13 cellular contexts compared by ENCODE assay signal in genomic region chr10:60937784-60938654, GRCh38. TPM values are rescaled to one million over a fixed set of nuclear protein-coding genes. Genes with fewer than 3 reads are reported as not detected.
A peak's percentile ranks its signal among the peaks of the same experiment; 100 is the strongest.
DNase-seq lines count a peak whose midpoint lies in the region; ATAC-seq and TF ChIP-seq lines count a peak whose summit lies in the region.
"Had no signal": no experiment of that assay in that cellular context is flagged by ENCODE, and none has a peak within 500 bp of the region (broad histone marks: within the 10 kb centered on the region; RNA-seq: fewer than 3 reads in every experiment).

No MANE protein-coding gene starts in this region.

- peaks cover 0 to 4% of the 10 kb centered on the region in 2 experiments for H3K36me3 ChIP-seq in trophoblast cell (ENCODE audit: control insufficient read depth in 1 of 2, insufficient read depth in 2 of 2, low read length in 2 of 2)
- H3K36me3 ChIP-seq: HAP-1 had no signal

- H3K14ac ChIP-seq in trophoblast cell (ENCODE audit: low read length), result no peak overlapping the region

- H3K18ac ChIP-seq in trophoblast cell (ENCODE audit: low read length), result no peak overlapping the region

- H3K4me3 ChIP-seq in trophoblast cell (ENCODE audit: low read depth, low read length), result no peak overlapping the region
- H3K4me3 ChIP-seq: HAP-1, skin epidermis had no signal

- no peaks in the 10 kb centered on the region for H3K79me2 ChIP-seq in trophoblast cell (ENCODE audit: control insufficient read depth, insufficient read depth, low read length, poor library complexity)

- no peak overlapping the region for H3K9ac ChIP-seq in trophoblast cell (ENCODE audit: low read length)

- no peak overlapping the region for H2BK12ac ChIP-seq in trophoblast cell (ENCODE audit: low read length)

- TF ChIP-seq CTCF in GM20000 (IDR thresholded peaks at IDR 0.05; ENCODE audit: extremely low read depth, missing control alignments), result no peak

- H3K9me3 ChIP-seq in trophoblast cell (ENCODE audit: insufficient read depth, low read depth, low read length), result no peaks in the 10 kb centered on the region
- H3K9me3 ChIP-seq: HAP-1 had no signal

- H4K8ac ChIP-seq in trophoblast cell (ENCODE audit: low read depth, low read length), result no peak overlapping the region

- ATAC-seq in GM21423 (IDR thresholded peaks at IDR 0.05; ENCODE audit: unreplicated experiment), result no peak
- ATAC-seq: activated T-cell treated with anti-CD3 and anti-CD28 coated beads, Interleukin-2, amount 50 U/mL, for 4 hours had no signal

- H3K4me2 ChIP-seq in trophoblast cell (ENCODE audit: low read length), result no peak overlapping the region

- H4K12ac ChIP-seq in trophoblast cell (ENCODE audit: low read depth, low read length), result no peak overlapping the region

- H2AFZ ChIP-seq in trophoblast cell (ENCODE audit: insufficient read depth, low read length, poor library complexity), result no peak overlapping the region

- H4K91ac ChIP-seq in trophoblast cell (ENCODE audit: low read depth, low read length), result no peak overlapping the region

- H3K27ac ChIP-seq in trophoblast cell (ENCODE audit: low read depth, low read length), result no peak overlapping the region
- H3K27ac ChIP-seq: skin epidermis, VCaP had no signal

- H3K4me1 ChIP-seq in trophoblast cell (ENCODE audit: control insufficient read depth in 1 of 2, insufficient read depth in 2 of 2, low read length in 2 of 2), result peaks cover 0 to under 1% of the 10 kb centered on the region in 2 experiments
- H3K4me1 ChIP-seq: HAP-1 had no signal

- no peak overlapping the region for H3K23ac ChIP-seq in trophoblast cell (ENCODE audit: low read length)

- WGBS in trophoblast cell (ENCODE audit: extremely low coverage, insufficient coverage, insufficient read length), result no CpG with 5 or more reads among the region's 5 CpGs

- no peak overlapping the region for H3K4ac ChIP-seq in trophoblast cell (ENCODE audit: low read depth, low read length)

- DNase-seq in AG08396 (ENCODE audit: low spot score) (peak; percentile 39), amniotic epithelial cell (ENCODE audit: low read depth) (peak; percentile 67), glomerular visceral epithelial cell (ENCODE audit: extremely low spot score) (peak; percentile 43), trophoblast cell (peak; percentile 36 to 76), inferior parietal cortex (ENCODE audit: extremely low spot score) (no peak), DMS 273 treated with DMSO at 0.1 percent for 48 hours (lab: John Stamatoyannopoulos, UW) (no peak), GM20000 (ENCODE audit: low spot score) (no peak)
- DNase-seq: activated T-cell treated with anti-CD3 and anti-CD28 coated beads, Interleukin-2, amount 50 U/mL, for 4 hours; Karpas-422 had no signal

- no peaks in the 10 kb centered on the region for H3K27me3 ChIP-seq in trophoblast cell (ENCODE audit: insufficient read depth, low read length)

- no peak overlapping the region for H2AK5ac ChIP-seq in trophoblast cell (ENCODE audit: low read length)

- no peak overlapping the region for H2BK5ac ChIP-seq in trophoblast cell (ENCODE audit: low read depth, low read length, poor library complexity)

- no peaks in the 10 kb centered on the region for H3K79me1 ChIP-seq in trophoblast cell (ENCODE audit: low read length)

- no peak overlapping the region for H2BK120ac ChIP-seq in trophoblast cell (ENCODE audit: insufficient read depth, low read length, poor library complexity)

RNA-seq across cellular contexts. Expression of gene RHOBTB1, which starts 6.0 kb away (rescaled TPM):
- polyA plus RNA-seq in trophoblast cell (2013), result 133 and 142 TPM in 2 replicates

Comparison
In these comparisons a context has a peak if more than half of its experiments do, and no peak if none do; other contexts are left out.
1. DNase-seq: peak in AG08396 (single experiment), amniotic epithelial cell (single experiment), glomerular visceral epithelial cell (single experiment) and trophoblast cell (2 of 2); none in inferior parietal cortex (single experiment), DMS 273 treated with DMSO at 0.1 percent for 48 hours (single experiment) and GM20000 (single experiment).